Comparison of ENCODE assay signal across 6 cellular contexts in genomic region chr19:49117677-49118564, GRCh38. TPM values are rescaled to one million over a fixed set of nuclear protein-coding genes. Genes with fewer than 3 reads are reported as not detected.
DNase-seq lines count a peak whose midpoint lies in the region; ATAC-seq and TF ChIP-seq lines count a peak whose summit lies in the region.

No MANE protein-coding gene starts in this region.

- peaks cover 35% of the 10 kb centered on the region for H3K27me3 ChIP-seq in BLaER1

- peak overlapping the region; percentile 98 for H3K27ac ChIP-seq in BLaER1

- no peak for ATAC-seq in activated CD8-positive, alpha-beta T cell treated with anti-CD3 and anti-CD28 coated beads, Interleukin-2, amount 10 ng/mL, durations not matched to agents 7 days and 5 days
- no peak for ATAC-seq in GM19324 (IDR thresholded peaks at IDR 0.05; ENCODE audit: low FRiP score, unreplicated experiment)
- ATAC-seq in GM18520 (IDR thresholded peaks at IDR 0.05; ENCODE audit: unreplicated experiment), result no peak

- H3K9ac ChIP-seq in BLaER1, result peak overlapping the region; percentile 97

- no peaks in the 10 kb centered on the region for H3K9me3 Mint-ChIP-seq in activated CD8-positive, alpha-beta T cell treated with anti-CD3 and anti-CD28 coated beads, Interleukin-2, amount 10 ng/mL, durations not matched to agents 7 days and 5 days (ENCODE audit: insufficient read depth)

- H3K4me3 ChIP-seq in BLaER1 (peak overlapping the region; percentile 75), lower leg skin (ENCODE audit: low read depth, poor library complexity, severe bottlenecking) (peak overlapping the region; percentile 30)

- CTCF ChIA-PET in activated CD8-positive, alpha-beta T cell treated with anti-CD3 and anti-CD28 coated beads, Interleukin-2, amount 10 ng/mL, durations not matched to agents 7 days and 5 days (lab: Charles Lee), result interaction anchor here (1.0 to 1.6 kb wide), 4 partner anchors 12 to 124 kb away, joined by 3 to 9 read pairs (median 5); partner anchors contain the start of gene RUVBL2

- H3K4me3 Mint-ChIP-seq in activated CD8-positive, alpha-beta T cell treated with anti-CD3 and anti-CD28 coated beads, Interleukin-2, amount 10 ng/mL, durations not matched to agents 7 days and 5 days, result peak overlapping the region; percentile 82

- peaks cover 6% of the 10 kb centered on the region for H3K36me3 Mint-ChIP-seq in activated CD8-positive, alpha-beta T cell treated with anti-CD3 and anti-CD28 coated beads, Interleukin-2, amount 10 ng/mL, durations not matched to agents 7 days and 5 days (ENCODE audit: low read depth)

- no peaks in the 10 kb centered on the region for H3K9me3 ChIP-seq in BLaER1

- peaks cover 16% of the 10 kb centered on the region for H3K27me3 Mint-ChIP-seq in activated CD8-positive, alpha-beta T cell treated with anti-CD3 and anti-CD28 coated beads, Interleukin-2, amount 10 ng/mL, durations not matched to agents 7 days and 5 days (ENCODE audit: low read depth)

- no peak for TF ChIP-seq POLR2A in lower leg skin (IDR thresholded peaks at IDR 0.05)

- H3K4me1 Mint-ChIP-seq in activated CD8-positive, alpha-beta T cell treated with anti-CD3 and anti-CD28 coated beads, Interleukin-2, amount 10 ng/mL, durations not matched to agents 7 days and 5 days (ENCODE audit: low read depth), result peaks cover 39% of the 10 kb centered on the region

- DNase-seq in activated CD8-positive, alpha-beta T cell treated with anti-CD3 and anti-CD28 coated beads, Interleukin-2, amount 10 ng/mL, durations not matched to agents 7 days and 5 days, result no peak
- no peak for DNase-seq in lower leg skin (ENCODE audit: low spot score in 2 of 2)
- DNase-seq in KG1 (lab: John Stamatoyannopoulos, UW), result no peak

- no peaks in the 10 kb centered on the region; the same call in 1 of the 2 replicates for H3K36me3 ChIP-seq in BLaER1

- peak overlapping the region; percentile 99 for H3K4me2 ChIP-seq in BLaER1

- POLR2A ChIA-PET in activated CD8-positive, alpha-beta T cell treated with anti-CD3 and anti-CD28 coated beads, Interleukin-2, amount 10 ng/mL, durations not matched to agents 7 days and 5 days (lab: Charles Lee), result interaction anchor here (0.9 to 1.0 kb wide), 2 partner anchors 10 to 124 kb away, joined by 3 read pairs; partner anchors contain the start of gene RUVBL2

- peaks cover 24% of the 10 kb centered on the region for H4K20me1 ChIP-seq in BLaER1

- H3K4me1 ChIP-seq in BLaER1, result peaks cover 63% of the 10 kb centered on the region

- H3K27ac Mint-ChIP-seq in activated CD8-positive, alpha-beta T cell treated with anti-CD3 and anti-CD28 coated beads, Interleukin-2, amount 10 ng/mL, durations not matched to agents 7 days and 5 days, result peak overlapping the region; percentile 82

- 51 to 52% methylated on average over 19 to 24 of the region's 26 CpGs for WGBS in lower leg skin, 2 donors

- no peak for TF ChIP-seq CTCF in lower leg skin (IDR thresholded peaks at IDR 0.05)

- intact Hi-C loops in lower leg skin (cut with DNase I; ENCODE audit: low total_unique reads), result no loop called here

RNA-seq across cellular contexts. Expression of gene C19orf73, which starts 1.0 kb away (rescaled TPM):
- 1 to 10 TPM in 1 of 2 experiments, under 1 TPM in 1; 0.92 to 1.0 TPM for total RNA-seq in activated CD8-positive, alpha-beta T cell treated with anti-CD3 and anti-CD28 coated beads, Interleukin-2, amount 10 ng/mL, durations not matched to agents 7 days and 5 days
- 10 to 100 TPM in 1 of 4 donors, 1 to 10 TPM in 3; 4.9 to 11.2 (median 8.9) TPM for total RNA-seq in lower leg skin

RNA-seq across cellular contexts. Expression of gene PPFIA3, which starts 1.4 kb away (rescaled TPM):
- total RNA-seq in activated CD8-positive, alpha-beta T cell treated with anti-CD3 and anti-CD28 coated beads, Interleukin-2, amount 10 ng/mL, durations not matched to agents 7 days and 5 days, result 1 to 10 TPM; 1.8 to 2.2 TPM
- total RNA-seq in lower leg skin, result 10 to 100 TPM; 52.3 to 78.1 (median 64.4) TPM

RNA-seq across cellular contexts. Expression of gene LIN7B, which starts 3.8 kb away (rescaled TPM):
- total RNA-seq in activated CD8-positive, alpha-beta T cell treated with anti-CD3 and anti-CD28 coated beads, Interleukin-2, amount 10 ng/mL, durations not matched to agents 7 days and 5 days, result 1 to 10 TPM; 3.7 to 6.3 TPM
- 10 to 100 TPM; 53.9 to 62.5 (median 54.7) TPM for total RNA-seq in lower leg skin

RNA-seq across cellular contexts. Expression of gene SNRNP70, which starts 32.7 kb away (rescaled TPM):
- 100 to 1,000 TPM; 177 to 193 TPM for total RNA-seq in activated CD8-positive, alpha-beta T cell treated with anti-CD3 and anti-CD28 coated beads, Interleukin-2, amount 10 ng/mL, durations not matched to agents 7 days and 5 days
- total RNA-seq in lower leg skin, result 100 to 1,000 TPM; 172 to 375 (median 285) TPM

RNA-seq across cellular contexts. Expression of gene HRC, which starts 37.3 kb away (rescaled TPM):
- not detected for total RNA-seq in activated CD8-positive, alpha-beta T cell treated with anti-CD3 and anti-CD28 coated beads, Interleukin-2, amount 10 ng/mL, durations not matched to agents 7 days and 5 days
- 1 to 10 TPM; 1.1 to 4.0 (median 1.2) TPM for total RNA-seq in lower leg skin

Comparison
In these comparisons a context has a peak if more than half of its experiments do, and no peak if none do; other contexts are left out.
1. RNA of gene PPFIA3, which starts 1.4 kb away (total RNA-seq): 52.3 to 78.1 TPM in lower leg skin; 1.8 to 2.2 TPM in activated CD8-positive, alpha-beta T cell treated with anti-CD3 and anti-CD28 coated beads, Interleukin-2, amount 10 ng/mL, durations not matched to agents 7 days and 5 days; every median in the first group is over 10 times any median in the second.
2. RNA of gene LIN7B, which starts 3.8 kb away (total RNA-seq): 53.9 to 62.5 TPM in lower leg skin; 3.7 to 6.3 TPM in activated CD8-positive, alpha-beta T cell treated with anti-CD3 and anti-CD28 coated beads, Interleukin-2, amount 10 ng/mL, durations not matched to agents 7 days and 5 days; every median in the first group is over 4 times any median in the second.